13 cellular contexts compared by ENCODE assay signal in genomic region chr1:91924146-91924545, GRCh38. TPM values are rescaled to one million over a fixed set of nuclear protein-coding genes. Genes with fewer than 3 reads are reported as not detected.
DNase-seq lines count a peak whose midpoint lies in the region; ATAC-seq and TF ChIP-seq lines count a peak whose summit lies in the region.
"Had no signal": no experiment of that assay in that cellular context is flagged by ENCODE, and none has a peak within 500 bp of the region (broad histone marks: within the 10 kb centered on the region; RNA-seq: fewer than 3 reads in every experiment).

No MANE protein-coding gene starts in this region.

- TF ChIP-seq CTCF in RWPE2 (IDR thresholded peaks at IDR 0.05; ENCODE audit: poor library complexity, severe bottlenecking) (no peak), osteocyte (IDR thresholded peaks at IDR 0.05) (no peak), WTC11 (IDR thresholded peaks at IDR 0.05) (no peak)

- H3K36me3 Mint-ChIP-seq in osteocyte (ENCODE audit: unreplicated experiment) = no peaks in the 10 kb centered on the region
- no peaks in the 10 kb centered on the region for H3K36me3 Mint-ChIP-seq in T-helper 2 cell treated with Interferon-gamma antibody and Interleukin-4, amounts not matched to agents 5 μg/mL and 100 μg/mL, for 36 hours (ENCODE audit: low read depth)
- H3K36me3 Mint-ChIP-seq in WTC11 = no peaks in the 10 kb centered on the region
- H3K36me3 Mint-ChIP-seq in CD4-positive, alpha-beta memory T cell = no peaks in the 10 kb centered on the region
- H3K36me3 Mint-ChIP-seq: memory B cell had no signal

- H3K27me3 Mint-ChIP-seq in osteocyte (ENCODE audit: unreplicated experiment) = no peaks in the 10 kb centered on the region
- H3K27me3 Mint-ChIP-seq in T-helper 2 cell treated with Interferon-gamma antibody and Interleukin-4, amounts not matched to agents 5 μg/mL and 100 μg/mL, for 36 hours (ENCODE audit: low read depth) = peaks cover 4% of the 10 kb centered on the region
- no peaks in the 10 kb centered on the region for H3K27me3 Mint-ChIP-seq in WTC11 (ENCODE audit: low read depth)
- H3K27me3 Mint-ChIP-seq in CD4-positive, alpha-beta memory T cell = peaks cover 0 to 2% of the 10 kb centered on the region in 2 donors
- H3K27me3 Mint-ChIP-seq: central memory CD8-positive, alpha-beta T cell had no signal

- H3K4me1 Mint-ChIP-seq in osteocyte (ENCODE audit: unreplicated experiment) (peaks cover 32% of the 10 kb centered on the region), WTC11 (peaks cover 5% of the 10 kb centered on the region)
- peaks cover 11% of the 10 kb centered on the region for H3K4me1 Mint-ChIP-seq in T-helper 2 cell treated with Interferon-gamma antibody and Interleukin-4, amounts not matched to agents 5 μg/mL and 100 μg/mL, for 36 hours (ENCODE audit: low read depth)
- H3K4me1 Mint-ChIP-seq in CD4-positive, alpha-beta memory T cell = peaks cover 0 to 7% (median 5%) of the 10 kb centered on the region in 4 donors
- H3K4me1 Mint-ChIP-seq: memory B cell had no signal

- H3K4me3 ChIP-seq in RWPE2 (ENCODE audit: severe bottlenecking) = no peak overlapping the region
- no peak overlapping the region for H3K4me3 ChIP-seq in CD4-positive, alpha-beta memory T cell (ENCODE audit: low read length in 2 of 2)

- H3K4me3 Mint-ChIP-seq in osteocyte (ENCODE audit: unreplicated experiment) (peak overlapping the region; percentile 20), WTC11 (no peak overlapping the region)
- no peak overlapping the region for H3K4me3 Mint-ChIP-seq in T-helper 2 cell treated with Interferon-gamma antibody and Interleukin-4, amounts not matched to agents 5 μg/mL and 100 μg/mL, for 36 hours
- no peak overlapping the region for H3K4me3 Mint-ChIP-seq in CD4-positive, alpha-beta memory T cell
- H3K4me3 Mint-ChIP-seq: central memory CD8-positive, alpha-beta T cell; memory B cell; T-helper 1 cell treated with Interleukin-12 subunit alpha and Interleukin-12 subunit beta and Interleukin-4 antibody, amounts not matched to agents 30 μg/mL and 1 μg/mL, for 36 hours had no signal

- DNase-seq in GM04503 (ENCODE audit: low read depth) (peak; percentile 76), RWPE2 (ENCODE audit: low spot score) (no peak), fibroblast of gingiva (ENCODE audit: low read depth) (peak; percentile 60), osteocyte (ENCODE audit: extremely low spot score, unreplicated experiment) (no peak), epidermal melanocyte (ENCODE audit: insufficient read length, low spot score) (no peak), WTC11 (ENCODE audit: low spot score) (no peak)
- DNase-seq in T-helper 2 cell treated with Interferon-gamma antibody and Interleukin-4, amounts not matched to agents 5 μg/mL and 100 μg/mL, for 36 hours (ENCODE audit: low spot score) = no peak
- no peak for DNase-seq in CD4-positive, alpha-beta memory T cell
- DNase-seq: DMS153, NCI-H1436 treated with DMSO at 0.1 percent for 48 hours had no signal

- H3K27ac Mint-ChIP-seq in osteocyte (ENCODE audit: unreplicated experiment) = peak overlapping the region; percentile 51
- H3K27ac Mint-ChIP-seq in T-helper 2 cell treated with Interferon-gamma antibody and Interleukin-4, amounts not matched to agents 5 μg/mL and 100 μg/mL, for 36 hours = no peak overlapping the region
- no peak overlapping the region for H3K27ac Mint-ChIP-seq in WTC11
- H3K27ac Mint-ChIP-seq in CD4-positive, alpha-beta memory T cell = peak overlapping the region in 1 of 7 donors; percentile 42
- H3K27ac Mint-ChIP-seq: memory B cell; T-helper 1 cell treated with Interleukin-12 subunit alpha and Interleukin-12 subunit beta and Interleukin-4 antibody, amounts not matched to agents 30 μg/mL and 1 μg/mL, for 36 hours had no signal

- peak; percentile 73 for ATAC-seq in RWPE2 (ENCODE audit: low read depth)
- ATAC-seq in WTC11 = no peak

- POLR2A ChIA-PET in WTC11 (lab: Charles Lee) = no interaction called here
- POLR2A ChIA-PET in CD4-positive, alpha-beta memory T cell (lab: Charles Lee; ENCODE audit: partially characterized antibody) = no interaction called here

- no peaks in the 10 kb centered on the region for H3K9me3 Mint-ChIP-seq in osteocyte (ENCODE audit: unreplicated experiment)
- H3K9me3 Mint-ChIP-seq in T-helper 2 cell treated with Interferon-gamma antibody and Interleukin-4, amounts not matched to agents 5 μg/mL and 100 μg/mL, for 36 hours = no peaks in the 10 kb centered on the region
- H3K9me3 Mint-ChIP-seq in WTC11 = peaks cover 8% of the 10 kb centered on the region; the same call in 1 of the 2 replicates
- no peaks in the 10 kb centered on the region for H3K9me3 Mint-ChIP-seq in CD4-positive, alpha-beta memory T cell
- H3K9me3 Mint-ChIP-seq: central memory CD8-positive, alpha-beta T cell; memory B cell; T-helper 1 cell treated with Interleukin-12 subunit alpha and Interleukin-12 subunit beta and Interleukin-4 antibody, amounts not matched to agents 30 μg/mL and 1 μg/mL, for 36 hours had no signal

- no peaks in the 10 kb centered on the region for H3K9me3 ChIP-seq in RWPE2 (ENCODE audit: severe bottlenecking)
- H3K9me3 ChIP-seq in CD4-positive, alpha-beta memory T cell (ENCODE audit: control insufficient read depth in 1 of 2, low read length in 2 of 2) = no peaks in the 10 kb centered on the region

- CTCF ChIA-PET in WTC11 (lab: Charles Lee) = no interaction called here
- CTCF ChIA-PET in CD4-positive, alpha-beta memory T cell (lab: Charles Lee; ENCODE audit: partially characterized antibody) = interaction anchor here (4.3 to 9.3 kb wide), 3 partner anchors 39 to 643 kb away, joined by 21 to 68 read pairs (median 28); partner anchors contain the start of gene TGFBR3

- H3K4me1 ChIP-seq in RWPE2 (ENCODE audit: insufficient read depth, poor library complexity, severe bottlenecking) = peaks cover 7% of the 10 kb centered on the region
- H3K4me1 ChIP-seq in CD4-positive, alpha-beta memory T cell (ENCODE audit: insufficient read depth, low read length) = no peaks in the 10 kb centered on the region

- no peaks in the 10 kb centered on the region for H3K36me3 ChIP-seq in RWPE2 (ENCODE audit: low read depth)
- H3K36me3 ChIP-seq in CD4-positive, alpha-beta memory T cell (ENCODE audit: insufficient read depth, low read length) = no peaks in the 10 kb centered on the region

- intact Hi-C loops in CD4-positive, alpha-beta memory T cell (cut with micrococcal nuclease) = no loop called here

- no peak overlapping the region for H3K27ac ChIP-seq in RWPE2 (ENCODE audit: poor library complexity, severe bottlenecking)
- no peak overlapping the region for H3K27ac ChIP-seq in CD4-positive, alpha-beta memory T cell (ENCODE audit: low read depth, low read length)

- H3K27me3 ChIP-seq in RWPE2 (ENCODE audit: insufficient read depth, poor library complexity, severe bottlenecking) = no peaks in the 10 kb centered on the region
- H3K27me3 ChIP-seq in CD4-positive, alpha-beta memory T cell (ENCODE audit: insufficient read depth, low read length) = no peaks in the 10 kb centered on the region

TF ChIP-seq in WTC11, 78 proteins besides CTCF, POLR2A, EP300 and RAD21 (continues in another document):
- TF ChIP-seq SP1 (CRISPR knock-in tag; conservative IDR thresholded peaks at IDR 0.05) (no peak), MYBL2 (CRISPR knock-in tag; IDR thresholded peaks at IDR 0.05) (no peak)
- TF ChIP-seq, protein P1, sequence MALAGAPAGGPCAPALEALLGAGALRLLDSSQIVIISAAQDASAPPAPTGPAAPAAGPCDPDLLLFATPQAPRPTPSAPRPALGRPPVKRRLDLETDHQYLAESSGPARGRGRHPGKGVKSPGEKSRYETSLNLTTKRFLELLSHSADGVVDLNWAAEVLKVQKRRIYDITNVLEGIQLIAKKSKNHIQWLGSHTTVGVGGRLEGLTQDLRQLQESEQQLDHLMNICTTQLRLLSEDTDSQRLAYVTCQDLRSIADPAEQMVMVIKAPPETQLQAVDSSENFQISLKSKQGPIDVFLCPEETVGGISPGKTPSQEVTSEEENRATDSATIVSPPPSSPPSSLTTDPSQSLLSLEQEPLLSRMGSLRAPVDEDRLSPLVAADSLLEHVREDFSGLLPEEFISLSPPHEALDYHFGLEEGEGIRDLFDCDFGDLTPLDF (CRISPR knock-in tag; IDR thresholded peaks at IDR 0.05) = no peak
- TF ChIP-seq, protein P2, sequence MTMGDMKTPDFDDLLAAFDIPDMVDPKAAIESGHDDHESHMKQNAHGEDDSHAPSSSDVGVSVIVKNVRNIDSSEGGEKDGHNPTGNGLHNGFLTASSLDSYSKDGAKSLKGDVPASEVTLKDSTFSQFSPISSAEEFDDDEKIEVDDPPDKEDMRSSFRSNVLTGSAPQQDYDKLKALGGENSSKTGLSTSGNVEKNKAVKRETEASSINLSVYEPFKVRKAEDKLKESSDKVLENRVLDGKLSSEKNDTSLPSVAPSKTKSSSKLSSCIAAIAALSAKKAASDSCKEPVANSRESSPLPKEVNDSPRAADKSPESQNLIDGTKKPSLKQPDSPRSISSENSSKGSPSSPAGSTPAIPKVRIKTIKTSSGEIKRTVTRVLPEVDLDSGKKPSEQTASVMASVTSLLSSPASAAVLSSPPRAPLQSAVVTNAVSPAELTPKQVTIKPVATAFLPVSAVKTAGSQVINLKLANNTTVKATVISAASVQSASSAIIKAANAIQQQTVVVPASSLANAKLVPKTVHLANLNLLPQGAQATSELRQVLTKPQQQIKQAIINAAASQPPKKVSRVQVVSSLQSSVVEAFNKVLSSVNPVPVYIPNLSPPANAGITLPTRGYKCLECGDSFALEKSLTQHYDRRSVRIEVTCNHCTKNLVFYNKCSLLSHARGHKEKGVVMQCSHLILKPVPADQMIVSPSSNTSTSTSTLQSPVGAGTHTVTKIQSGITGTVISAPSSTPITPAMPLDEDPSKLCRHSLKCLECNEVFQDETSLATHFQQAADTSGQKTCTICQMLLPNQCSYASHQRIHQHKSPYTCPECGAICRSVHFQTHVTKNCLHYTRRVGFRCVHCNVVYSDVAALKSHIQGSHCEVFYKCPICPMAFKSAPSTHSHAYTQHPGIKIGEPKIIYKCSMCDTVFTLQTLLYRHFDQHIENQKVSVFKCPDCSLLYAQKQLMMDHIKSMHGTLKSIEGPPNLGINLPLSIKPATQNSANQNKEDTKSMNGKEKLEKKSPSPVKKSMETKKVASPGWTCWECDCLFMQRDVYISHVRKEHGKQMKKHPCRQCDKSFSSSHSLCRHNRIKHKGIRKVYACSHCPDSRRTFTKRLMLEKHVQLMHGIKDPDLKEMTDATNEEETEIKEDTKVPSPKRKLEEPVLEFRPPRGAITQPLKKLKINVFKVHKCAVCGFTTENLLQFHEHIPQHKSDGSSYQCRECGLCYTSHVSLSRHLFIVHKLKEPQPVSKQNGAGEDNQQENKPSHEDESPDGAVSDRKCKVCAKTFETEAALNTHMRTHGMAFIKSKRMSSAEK (CRISPR knock-in tag; IDR thresholded peaks at IDR 0.05; ENCODE audit: borderline replicate concordance) = no peak

RNA-seq across cellular contexts. Expression of gene BRDT, which starts 25.1 kb away (rescaled TPM):
- not detected in 2 replicates for total RNA-seq in osteocyte
- 0.13 to 0.21 TPM (median 0.18 TPM) in 3 replicates for total RNA-seq in WTC11 (2021)
- under 1 TPM in 1 of 2 experiments, not detected in 1; 0.44 TPM for total RNA-seq in CD4-positive, alpha-beta memory T cell
- not detected for polyA plus RNA-seq in CD4-positive, alpha-beta memory T cell

RNA-seq across cellular contexts. Expression of gene TGFBR3, which starts 38.2 kb away (rescaled TPM):
- total RNA-seq in osteocyte (14.1 and 17.2 TPM in 2 replicates), WTC11 (2021) (3.7 to 4.2 TPM (median 3.7 TPM) in 3 replicates)
- 10 to 100 TPM; 44.4 to 47.3 TPM for total RNA-seq in CD4-positive, alpha-beta memory T cell
- 10 to 100 TPM; 34.5 to 40.2 TPM for polyA plus RNA-seq in CD4-positive, alpha-beta memory T cell

Comparison
In these comparisons a context has a peak if more than half of its experiments do, and no peak if none do; other contexts are left out.
1. DNase-seq: peak in GM04503 (single experiment) and fibroblast of gingiva (single experiment); none in RWPE2 (single experiment), osteocyte (single experiment), epidermal melanocyte (single experiment), T-helper 2 cell treated with Interferon-gamma antibody and Interleukin-4, amounts not matched to agents 5 μg/mL and 100 μg/mL, for 36 hours (single experiment), WTC11 (single experiment) and CD4-positive, alpha-beta memory T cell (0 of 5).